9 cellular contexts compared by ENCODE assay signal in genomic region chr14:100622708-100623485, GRCh38. TPM values are rescaled to one million over a fixed set of nuclear protein-coding genes. Genes with fewer than 3 reads are reported as not detected.
"Had no signal": no experiment of that assay in that cellular context is flagged by ENCODE, and none has a peak within 500 bp of the region (broad histone marks: within the 10 kb centered on the region; RNA-seq: fewer than 3 reads in every experiment).

No MANE protein-coding gene starts in this region.

- H3K27me3 ChIP-seq: dorsolateral prefrontal cortex had no signal

- H3K36me3 ChIP-seq: esophagus muscularis mucosa, thoracic aorta had no signal

- H3K4me3 ChIP-seq: dorsolateral prefrontal cortex, esophagus muscularis mucosa, thoracic aorta had no signal

- DNase-seq: activated CD4-positive, alpha-beta T cell treated with anti-CD3 and anti-CD28 coated beads, Interleukin-2, amount 50 U/mL, for 1 hour; activated naive CD8-positive, alpha-beta T cell treated with anti-CD3 and anti-CD28 coated beads for 36 hours; mammary epithelial cell; stimulated activated CD4-positive, alpha-beta T cell treated with anti-CD3 and anti-CD28 coated beads, Interleukin-15, amount 100 ng/mL, for 24 hours; stimulated activated CD4-positive, alpha-beta T cell treated with anti-CD3 and anti-CD28 coated beads, Interleukin-4, amount 100 ng/mL, for 24 hours had no signal

RNA-seq across cellular contexts. Expression of gene BEGAIN, which starts 35.7 kb away (rescaled TPM):
- total RNA-seq: fibroblast of villous mesenchyme had no signal
